27 cellular contexts compared by ENCODE assay signal in genomic region chr16:80350066-80350465, GRCh38.
"Had no signal": no experiment of that assay in that cellular context is flagged by ENCODE, and none has a peak within 500 bp of the region (broad histone marks: within the 10 kb centered on the region; RNA-seq: fewer than 3 reads in every experiment).

No MANE protein-coding gene starts in this region.

- H3K4me1 Mint-ChIP-seq: mesothelial cell of epicardium, naive B cell had no signal

- H3K27ac Mint-ChIP-seq: dendritic cell treated with granulocyte-macrophage colony-stimulating factor and Interleukin-4, amounts not matched to agents 40 ng/mL and 50 ng/mL, for 4 days; mesothelial cell of epicardium; natural killer cell treated with Interleukin-12 subunit alpha and Interleukin-12 subunit beta and Interleukin-15 and Interleukin-18, amount 100 ng/mL, for 72 hours; stimulated activated memory B cell treated with anti-CD40 and anti-IgM and Interleukin-4, amounts not matched to agents 10 μg/mL and 1 μg/mL and 100 μg/mL, for 72 hours had no signal

- H3K4me3 Mint-ChIP-seq: dendritic cell treated with granulocyte-macrophage colony-stimulating factor and Interleukin-4, amounts not matched to agents 40 ng/mL and 50 ng/mL, for 4 days; mesothelial cell of epicardium; naive B cell; natural killer cell treated with Interleukin-12 subunit alpha and Interleukin-12 subunit beta and Interleukin-15 and Interleukin-18, amount 100 ng/mL, for 72 hours; neural crest cell; stimulated activated memory B cell treated with anti-CD40 and anti-IgM and Interleukin-4, amounts not matched to agents 10 μg/mL and 1 μg/mL and 100 μg/mL, for 72 hours had no signal

- DNase-seq: colonic mucosa; effector CD8-positive, alpha-beta T cell; foreskin keratinocyte; heart left ventricle; hippocampal formation; left cardiac atrium; left lung; mesenchymal stem cell; mucosa of descending colon; naive B cell; right cardiac atrium; spleen; stimulated activated CD4-positive, alpha-beta T cell treated with anti-CD3 and anti-CD28 coated beads, Interleukin-4, amount 100 ng/mL, for 4 hours; stimulated activated naive CD8-positive, alpha-beta T cell treated with anti-CD3 and anti-CD28 coated beads, Interleukin-15, Interleukin-2, amounts not matched to agents 100 U/mL and 50 U/mL, for 24 hours; substantia nigra; testis; tibial artery; upper lobe of left lung had no signal

- ATAC-seq: foreskin keratinocyte; gastroesophageal sphincter; heart left ventricle; left cardiac atrium; left lung; mucosa of descending colon; natural killer cell treated with Interleukin-12 subunit alpha and Interleukin-12 subunit beta and Interleukin-15 and Interleukin-18, amount 100 ng/mL, for 72 hours; right cardiac atrium; stimulated activated memory B cell treated with anti-CD40 and anti-IgM and Interleukin-4, amounts not matched to agents 10 μg/mL and 1 μg/mL and 100 μg/mL, for 72 hours; stimulated activated naive CD8-positive, alpha-beta T cell treated with anti-CD3 and anti-CD28 coated beads, Interleukin-15, Interleukin-2, amounts not matched to agents 100 U/mL and 50 U/mL, for 24 hours had no signal

- H3K27me3 Mint-ChIP-seq: dendritic cell treated with granulocyte-macrophage colony-stimulating factor and Interleukin-4, amounts not matched to agents 40 ng/mL and 50 ng/mL, for 4 days had no signal

- H3K4me1 ChIP-seq: colonic mucosa, foreskin keratinocyte, left lung, prostate gland, spleen, testis had no signal

- H3K36me3 ChIP-seq: colonic mucosa, esophagus muscularis mucosa, gastroesophageal sphincter, heart left ventricle, left lung, prostate gland, spleen, tibial artery, upper lobe of left lung had no signal

- H3K27me3 ChIP-seq: colonic mucosa, esophagus muscularis mucosa, foreskin keratinocyte, gastroesophageal sphincter, heart left ventricle, left lung, testis, tibial artery, upper lobe of left lung had no signal

- H3K36me3 Mint-ChIP-seq: mesothelial cell of epicardium; naive B cell; natural killer cell treated with Interleukin-12 subunit alpha and Interleukin-12 subunit beta and Interleukin-15 and Interleukin-18, amount 100 ng/mL, for 72 hours had no signal

- H3K9me3 ChIP-seq: colonic mucosa, esophagus muscularis mucosa, gastroesophageal sphincter, mucosa of descending colon, prostate gland, testis, tibial artery, upper lobe of left lung had no signal

- H3K27ac ChIP-seq: colonic mucosa, esophagus muscularis mucosa, foreskin keratinocyte, gastroesophageal sphincter, heart left ventricle, left lung, prostate gland, skin epidermis, spleen, testis, tibial artery, upper lobe of left lung had no signal

- H3K4me3 ChIP-seq: colonic mucosa, esophagus muscularis mucosa, gastroesophageal sphincter, heart left ventricle, left lung, mucosa of descending colon, prostate gland, skin epidermis, spleen, testis, tibial artery, upper lobe of left lung had no signal

- H3K9me3 Mint-ChIP-seq: dendritic cell treated with granulocyte-macrophage colony-stimulating factor and Interleukin-4, amounts not matched to agents 40 ng/mL and 50 ng/mL, for 4 days; natural killer cell treated with Interleukin-12 subunit alpha and Interleukin-12 subunit beta and Interleukin-15 and Interleukin-18, amount 100 ng/mL, for 72 hours had no signal
